ENCODE assay signal across 22 cellular contexts in genomic region chr4:69999420-69999819, GRCh38.
DNase-seq lines count a peak whose midpoint lies in the region; ATAC-seq and TF ChIP-seq lines count a peak whose summit lies in the region.
"Had no signal": no experiment of that assay in that cellular context is flagged by ENCODE, and none has a peak within 500 bp of the region (broad histone marks: within the 10 kb centered on the region; RNA-seq: fewer than 3 reads in every experiment).

No MANE protein-coding gene starts in this region.

- no peak for TF ChIP-seq CTCF in choroid plexus epithelial cell (conservative IDR thresholded peaks at IDR 0.05; ENCODE audit: low read depth, low read length)

- DNase-seq in DMS53 (lab: John Stamatoyannopoulos, UW), result peak; percentile 7
- DNase-seq in DMS53 treated with DMSO at 0.1 percent for 48 hours (lab: John Stamatoyannopoulos, UW; ENCODE audit: unreplicated experiment), result no peak
- peak; percentile 23 for DNase-seq in HS-5 (ENCODE audit: low read depth)
- DNase-seq in choroid plexus epithelial cell (ENCODE audit: low read depth), result peak; percentile 19
- no peak for DNase-seq in GDM1 (lab: John Stamatoyannopoulos, UW)
- DNase-seq: activated CD8-positive, alpha-beta memory T cell treated with anti-CD3 and anti-CD28 coated beads for 24 hours; activated naive CD4-positive, alpha-beta T cell treated with anti-CD3 and anti-CD28 coated beads, Interleukin-2, amount 10 ng/mL, durations not matched to agents 7 days and 5 days; activated T-cell treated with anti-CD3 and anti-CD28 coated beads, Interleukin-2, amount 50 U/mL, for 48 hours; aorta; foreskin melanocyte; H9; hypothalamus; MG63; NCI-H146; NCI-H774; nucleus accumbens; OCI-M1; T-cell; upper lobe of right lung had no signal

- no peak overlapping the region for H3K4me3 ChIP-seq in choroid plexus epithelial cell (ENCODE audit: low read depth, low read length)
- H3K4me3 ChIP-seq: MG63, upper lobe of right lung had no signal

- ATAC-seq in HG02973 (IDR thresholded peaks at IDR 0.05; ENCODE audit: unreplicated experiment) (no peak), GM21367 (IDR thresholded peaks at IDR 0.05; ENCODE audit: unreplicated experiment) (no peak), GM18909 (IDR thresholded peaks at IDR 0.05; ENCODE audit: poor library complexity, unreplicated experiment) (no peak)
- ATAC-seq: T-cell, upper lobe of right lung had no signal

Comparison
In these comparisons a context has a peak if more than half of its experiments do, and no peak if none do; other contexts are left out.
1. DNase-seq: peak in DMS53 (single experiment), HS-5 (single experiment) and choroid plexus epithelial cell (single experiment); none in DMS53 treated with DMSO at 0.1 percent for 48 hours (single experiment) and GDM1 (single experiment).